In the genomic region with DNA sequence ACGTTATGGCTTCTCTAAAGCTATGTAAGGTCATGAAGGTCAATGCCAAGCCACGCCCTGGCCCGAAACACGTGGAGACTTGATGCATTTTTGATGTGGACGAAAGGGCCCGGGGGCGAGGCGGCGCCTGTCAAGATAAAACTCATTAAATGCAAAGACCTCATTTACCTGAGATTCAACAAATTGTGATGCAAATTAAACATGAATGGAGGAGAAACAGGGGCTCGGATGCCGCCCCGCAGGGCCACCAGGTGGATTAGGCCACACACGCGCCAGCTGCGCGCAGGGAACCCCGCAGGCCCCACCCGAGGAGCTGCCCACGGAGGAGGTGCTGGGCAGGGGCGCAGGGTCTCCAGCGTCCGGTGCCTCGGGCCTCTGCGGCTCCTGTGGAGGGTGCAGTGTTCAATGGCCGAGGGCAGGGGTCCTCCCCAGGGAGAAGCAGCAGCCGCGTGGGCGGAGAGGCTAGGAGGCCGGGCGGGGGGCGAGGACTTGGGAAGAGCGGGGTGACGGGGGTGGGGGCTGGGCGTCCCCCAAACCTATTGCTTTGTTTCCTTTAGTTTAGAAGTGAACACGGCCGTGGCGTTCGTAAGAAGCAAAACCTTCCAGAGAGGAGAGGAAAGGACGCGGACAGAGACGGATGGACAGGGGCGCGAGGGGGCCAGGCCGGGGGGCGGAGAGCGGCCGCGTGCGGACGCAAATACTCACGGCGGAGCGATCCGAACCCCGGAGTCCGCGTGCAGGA, we compare ENCODE assay signal across 1 cellular context.
TF ChIP-seq lines count a peak whose summit lies in the region.

No MANE protein-coding gene starts in this region.

TF ChIP-seq in endothelial cell of umbilical vein, 7 proteins besides CTCF, POLR2A, EP300 and RAD21 (continued from another document):
- TF ChIP-seq GATA2 (IDR thresholded peaks at IDR 0.05; ENCODE audit: insufficient read depth, insufficient read length, low read depth, low read length), result no peak
